Comparison of ENCODE assay signal across 10 cellular contexts in the genomic region with DNA sequence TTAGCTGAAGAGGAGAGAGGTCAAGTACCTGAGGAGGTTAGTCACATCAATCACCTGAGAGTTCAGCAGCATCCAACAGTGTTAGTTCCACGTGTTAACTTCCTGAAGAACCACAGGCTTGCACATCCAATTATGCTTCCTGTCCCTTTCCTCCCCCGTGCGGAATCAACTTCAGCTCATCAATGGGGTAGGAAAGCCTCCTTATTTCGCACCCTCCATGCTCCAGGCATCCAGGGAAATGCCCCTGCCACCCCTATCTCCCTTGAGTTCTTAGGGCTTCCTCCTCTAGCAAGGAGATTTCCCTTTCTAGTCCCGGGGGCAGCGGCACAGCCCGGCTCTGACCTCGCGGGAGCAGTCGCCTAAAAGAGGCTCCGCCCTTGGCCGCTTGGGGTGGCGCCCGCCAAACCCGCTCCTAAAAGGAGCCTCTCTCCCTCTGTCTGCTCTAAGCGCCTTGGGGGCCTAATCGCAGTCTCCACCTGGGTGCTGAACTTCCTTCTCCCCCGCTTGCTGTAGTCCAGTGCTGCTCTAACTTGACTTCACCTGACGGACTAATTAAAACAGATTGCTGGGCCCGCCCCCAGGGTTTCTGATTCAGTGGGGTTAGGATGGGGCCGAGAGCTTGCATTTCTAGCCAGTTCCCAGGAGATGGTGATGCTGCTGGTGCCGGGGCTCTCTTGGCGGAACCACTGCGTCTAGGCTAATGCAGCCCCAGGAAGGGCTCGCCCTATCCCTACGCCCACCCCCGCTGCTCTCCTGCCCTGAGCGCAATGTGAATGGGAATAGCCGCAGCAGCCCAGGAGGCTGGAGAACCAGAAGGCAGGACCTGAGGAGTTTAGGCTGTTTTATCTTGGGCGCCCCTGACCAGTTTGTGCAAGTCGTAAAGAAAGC. TPM values are rescaled to one million over a fixed set of nuclear protein-coding genes. Genes with fewer than 3 reads are reported as not detected.
DNase-seq lines count a peak whose midpoint lies in the region; ATAC-seq, FAIRE-seq and TF ChIP-seq lines count a peak whose summit lies in the region.
"Had no signal": no experiment of that assay in that cellular context is flagged by ENCODE, and none has a peak within 500 bp of the region (broad histone marks: within the 10 kb centered on the region; RNA-seq: fewer than 3 reads in every experiment).

No MANE protein-coding gene starts in this region.

- no peak for TF ChIP-seq CTCF in endothelial cell of umbilical vein (IDR thresholded peaks at IDR 0.05; ENCODE audit: extremely low read depth in 1 of 2, insufficient read depth in 1 of 2, low read depth in 1 of 2, low read length in 2 of 2)
- no peak for TF ChIP-seq CTCF in nephron progenitor cell (IDR thresholded peaks at IDR 0.05)

- H3K27me3 ChIP-seq in endothelial cell of umbilical vein (ENCODE audit: control insufficient read depth in 2 of 2, insufficient read depth in 2 of 2, low read length in 2 of 2): no peaks in the 10 kb centered on the region

- H4K20me1 ChIP-seq in endothelial cell of umbilical vein (replicated peaks; ENCODE audit: control insufficient read depth, extremely low read depth, insufficient read depth, low read length): no peaks in the 10 kb centered on the region

- no TSS peak for BruUV-seq in endothelial cell of umbilical vein (replicated peaks; lab: Mats Ljungman, UMichigan)

- CTCF ChIA-PET in endothelial cell of umbilical vein (lab: Charles Lee): interaction anchor here (1.1 to 1.6 kb wide), 2 partner anchors 21 to 139 kb away, joined by 3 to 4 read pairs; no protein-coding TSS in a partner anchor

- H3K9me3 Mint-ChIP-seq in nephron progenitor cell: no peaks in the 10 kb centered on the region

- ATAC-seq in HG03175 (IDR thresholded peaks at IDR 0.05; ENCODE audit: unreplicated experiment) (peak; percentile 34), T-helper 17 cell (no peak), HG02981 (IDR thresholded peaks at IDR 0.05; ENCODE audit: unreplicated experiment) (no peak)

- H3K9ac ChIP-seq in endothelial cell of umbilical vein (replicated peaks; ENCODE audit: extremely low read depth, insufficient read depth, low read length): no peak overlapping the region

- POLR2A ChIA-PET in endothelial cell of umbilical vein (lab: Charles Lee): interaction anchor here (0.5 kb wide), 1 partner anchor 45 kb away, joined by 3 read pairs; no protein-coding TSS in a partner anchor

- H3K79me2 ChIP-seq in endothelial cell of umbilical vein (ENCODE audit: control insufficient read depth, insufficient read depth, low read length): peaks cover 8% of the 10 kb centered on the region

- H3K36me3 ChIP-seq in endothelial cell of umbilical vein (ENCODE audit: control insufficient read depth in 2 of 2, extremely low read depth in 1 of 2, insufficient read depth in 2 of 2, low read length in 2 of 2): no peaks in the 10 kb centered on the region

- H3K4me2 ChIP-seq in endothelial cell of umbilical vein (ENCODE audit: insufficient read depth, low read length): peak overlapping the region; percentile 76

- H3K27ac Mint-ChIP-seq in T-helper 17 cell (no peak overlapping the region), nephron progenitor cell (no peak overlapping the region)

- peak; percentile 37 for FAIRE-seq in endothelial cell of umbilical vein (lab: Jason Lieb, UNC)
- FAIRE-seq: endometrium, G401.6 had no signal

- no peaks in the 10 kb centered on the region for H3K9me3 ChIP-seq in T-helper 17 cell (ENCODE audit: control insufficient read depth, low read length, poor library complexity, severe bottlenecking)
- no peaks in the 10 kb centered on the region for H3K9me3 ChIP-seq in endothelial cell of umbilical vein (replicated peaks; ENCODE audit: control insufficient read depth, insufficient read depth, low read length)

- TF ChIP-seq POLR2A in endothelial cell of umbilical vein (IDR thresholded peaks at IDR 0.05; ENCODE audit: low read depth, low read length): no peak

- intact Hi-C loops in endothelial cell of umbilical vein (cut with micrococcal nuclease): loop anchor here (10.0 kb wide), 1 partner anchor 163 kb away; a partner anchor contains a TSS

- H3K27me3 Mint-ChIP-seq in T-helper 17 cell (no peaks in the 10 kb centered on the region), nephron progenitor cell (ENCODE audit: low read depth, poor library complexity) (peaks cover 58% of the 10 kb centered on the region)

- peak overlapping the region; percentile 82 for H2AFZ ChIP-seq in endothelial cell of umbilical vein (ENCODE audit: low read depth, low read length)

- H3K4me3 Mint-ChIP-seq in T-helper 17 cell: peak overlapping the region; percentile 82
- H3K4me3 Mint-ChIP-seq in nephron progenitor cell: peak overlapping the region; percentile 82

- peaks cover 42% of the 10 kb centered on the region for H3K4me1 Mint-ChIP-seq in T-helper 17 cell
- H3K4me1 Mint-ChIP-seq in nephron progenitor cell: peaks cover 55% of the 10 kb centered on the region

- H3K4me3 ChIP-seq in endothelial cell of umbilical vein (replicated peaks in 1 of 3; ENCODE audit: insufficient read depth in 1 of 3, low read depth in 1 of 3, low read length in 3 of 3): peak overlapping the region in 2 of 3 experiments; percentile 8 to 30

- no peaks in the 10 kb centered on the region for H3K9me1 ChIP-seq in endothelial cell of umbilical vein (replicated peaks; ENCODE audit: control insufficient read depth, extremely low read depth, insufficient read depth, low read length)

- peaks cover 37% of the 10 kb centered on the region for H3K4me1 ChIP-seq in endothelial cell of umbilical vein (ENCODE audit: control insufficient read depth, extremely low read depth, insufficient read depth, low read length)

- no peak overlapping the region for H3K27ac ChIP-seq in endothelial cell of umbilical vein (ENCODE audit: insufficient read depth, low read depth, low read length)

- peaks cover 2% of the 10 kb centered on the region for H3K36me3 Mint-ChIP-seq in T-helper 17 cell (ENCODE audit: low read depth)
- peaks cover 2% of the 10 kb centered on the region for H3K36me3 Mint-ChIP-seq in nephron progenitor cell (ENCODE audit: low read depth)

- dilution Hi-C loops in endothelial cell of umbilical vein (cut with MboI; ENCODE audit: extremely low pct_ligation_motif_present, low sequenced_read_pairs): no loop called here

- DNase-seq in NCI-H2227 (lab: John Stamatoyannopoulos, UW; ENCODE audit: unreplicated experiment) (peak; percentile 50), NCI-H2227 treated with DMSO at 0.1 percent for 48 hours (lab: John Stamatoyannopoulos, UW) (no peak), T-helper 17 cell (peak in 2 of 3 donors; percentile 19 to 24), endothelial cell of umbilical vein (ENCODE audit: low read depth, low spot score) (no peak), nephron progenitor cell (peak; percentile 62), glomerular visceral epithelial cell (ENCODE audit: extremely low spot score) (no peak)

TF ChIP-seq in endothelial cell of umbilical vein, 7 proteins besides CTCF, POLR2A, EP300 and RAD21:
- no peak for TF ChIP-seq GATA2 (IDR thresholded peaks at IDR 0.05; ENCODE audit: insufficient read depth, insufficient read length, low read depth, low read length)
- no peak for TF ChIP-seq JUN (IDR thresholded peaks at IDR 0.05; ENCODE audit: borderline replicate concordance, insufficient read depth, insufficient read length, low read depth)
- TF ChIP-seq, protein P1, sequence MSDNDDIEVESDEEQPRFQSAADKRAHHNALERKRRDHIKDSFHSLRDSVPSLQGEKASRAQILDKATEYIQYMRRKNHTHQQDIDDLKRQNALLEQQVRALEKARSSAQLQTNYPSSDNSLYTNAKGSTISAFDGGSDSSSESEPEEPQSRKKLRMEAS (IDR thresholded peaks at IDR 0.05; ENCODE audit: insufficient read depth, insufficient read length): no peak
- TF ChIP-seq POLR2AphosphoS5 (IDR thresholded peaks at IDR 0.05; ENCODE audit: insufficient read depth, low read depth, low read length): no peak
- no peak for TF ChIP-seq MYC (IDR thresholded peaks at IDR 0.05; ENCODE audit: low read depth, low read length)
- no peak for TF ChIP-seq FOS (IDR thresholded peaks at IDR 0.05; ENCODE audit: borderline replicate concordance, insufficient read depth, low read length)
- no peak for TF ChIP-seq EZH2 (IDR thresholded peaks at IDR 0.05; ENCODE audit: borderline replicate concordance, low read depth, low read length, severe bottlenecking)

RNA-seq across cellular contexts. Expression of a gene that starts 3.4 kb away (rescaled TPM):
- total RNA-seq in T-helper 17 cell (10 to 100 TPM; 20.3 to 22.5 TPM), endothelial cell of umbilical vein (14.7 and 15.6 TPM in 2 replicates)
- 3.0 and 3.4 TPM in 2 replicates for polyA plus RNA-seq in endothelial cell of umbilical vein
- polyA plus RNA-seq in endothelial cell of umbilical vein (2011; cell fraction: cytosol; rRNA removed): 3.4 and 3.6 TPM in 2 replicates
- polyA plus RNA-seq in endothelial cell of umbilical vein (2011; cell fraction: nucleus; rRNA removed): 13.8 and 14.6 TPM in 2 replicates
- polyA plus RNA-seq in endothelial cell of umbilical vein (2012): 6.5 and 7.4 TPM in 2 replicates
- polyA minus RNA-seq in endothelial cell of umbilical vein: 10.6 and 11.2 TPM in 2 replicates
- 9.1 TPM for polyA minus RNA-seq in endothelial cell of umbilical vein (2011; cell fraction: cytosol; rRNA and poly(A)+ RNA removed)
- polyA minus RNA-seq in endothelial cell of umbilical vein (2011; cell fraction: nucleus; rRNA and poly(A)+ RNA removed): 13.2 and 15.1 TPM in 2 replicates

RNA-seq across cellular contexts. Expression of a gene that starts 54.6 kb away (rescaled TPM):
- total RNA-seq in T-helper 17 cell (10 to 100 TPM; 34.2 to 39.7 TPM), endothelial cell of umbilical vein (51.8 and 58.8 TPM in 2 replicates)
- polyA plus RNA-seq in endothelial cell of umbilical vein: 68.7 and 77.5 TPM in 2 replicates
- 85.8 and 99.0 TPM in 2 replicates for polyA plus RNA-seq in endothelial cell of umbilical vein (2011; cell fraction: cytosol; rRNA removed)
- 37.5 and 40.0 TPM in 2 replicates for polyA plus RNA-seq in endothelial cell of umbilical vein (2011; cell fraction: nucleus; rRNA removed)
- polyA plus RNA-seq in endothelial cell of umbilical vein (2012): 77.6 and 82.7 TPM in 2 replicates
- 18.6 and 19.3 TPM in 2 replicates for polyA minus RNA-seq in endothelial cell of umbilical vein
- polyA minus RNA-seq in endothelial cell of umbilical vein (2011; cell fraction: cytosol; rRNA and poly(A)+ RNA removed): 24.8 TPM
- 16.0 and 19.5 TPM in 2 replicates for polyA minus RNA-seq in endothelial cell of umbilical vein (2011; cell fraction: nucleus; rRNA and poly(A)+ RNA removed)

Comparison
In these comparisons a context has a peak if more than half of its experiments do, and no peak if none do; other contexts are left out.
1. DNase-seq: peak in NCI-H2227 (single experiment), T-helper 17 cell (2 of 3) and nephron progenitor cell (single experiment); none in NCI-H2227 treated with DMSO at 0.1 percent for 48 hours (single experiment), endothelial cell of umbilical vein (single experiment) and glomerular visceral epithelial cell (single experiment).